Comparison of ENCODE assay signal across 21 cellular contexts in the genomic region with DNA sequence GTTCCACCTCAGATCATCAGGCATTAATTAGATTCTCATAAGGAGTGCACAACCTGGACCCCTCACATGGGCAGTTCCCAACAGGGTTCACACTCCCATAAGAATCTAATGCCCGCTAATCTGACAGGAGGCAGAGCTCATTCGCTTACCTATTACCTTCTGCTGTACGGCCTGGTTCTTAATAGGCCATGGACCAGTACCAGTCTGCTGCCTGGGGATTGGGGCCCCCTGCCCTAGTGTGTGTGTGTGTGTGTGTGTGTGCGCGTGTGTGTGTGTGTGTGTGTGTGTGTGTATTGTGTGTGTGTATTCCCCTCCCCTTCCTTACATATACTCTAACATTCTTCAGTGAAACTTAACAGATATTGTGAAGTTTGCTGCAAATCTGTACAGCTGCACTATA.
DNase-seq lines count a peak whose midpoint lies in the region; ATAC-seq, FAIRE-seq and TF ChIP-seq lines count a peak whose summit lies in the region.
"Had no signal": no experiment of that assay in that cellular context is flagged by ENCODE, and none has a peak within 500 bp of the region (broad histone marks: within the 10 kb centered on the region; RNA-seq: fewer than 3 reads in every experiment).

No MANE protein-coding gene starts in this region.

- H3K27me3 ChIP-seq in aorta (ENCODE audit: control insufficient read depth in 1 of 2, insufficient read depth in 2 of 2, low read length in 1 of 2) = no peaks in the 10 kb centered on the region
- H3K27me3 ChIP-seq: MG63 had no signal

- TF ChIP-seq POLR2A in GM12891 (IDR thresholded peaks at IDR 0.05; ENCODE audit: low read depth, low read length) = no peak

- H3K4me1 Mint-ChIP-seq in nephron progenitor cell = peaks cover 72% of the 10 kb centered on the region

- H3K27ac ChIP-seq in 22Rv1 (peak overlapping the region; percentile 90), kidney (ENCODE audit: low read depth in 2 of 2, low read length in 2 of 2) (peak overlapping the region; percentile 75 to 79), aorta (ENCODE audit: low read depth in 1 of 2, low read length in 2 of 2) (no peak overlapping the region)
- H3K27ac ChIP-seq: A549, GM23248 had no signal

- H3K9ac ChIP-seq in kidney (ENCODE audit: low read length in 2 of 2) = peak overlapping the region in 1 of 2 donors; percentile 44
- H3K9ac ChIP-seq: GM23248 had no signal

- 95 to 97% methylated on average over 5 of the region's 5 CpGs for WGBS in aorta, 2 donors

- H3K36me3 Mint-ChIP-seq in nephron progenitor cell (ENCODE audit: low read depth) = no peaks in the 10 kb centered on the region
- H3K36me3 Mint-ChIP-seq: CD4-positive, CD25-positive, alpha-beta regulatory T cell had no signal

- H3K36me3 ChIP-seq in kidney (ENCODE audit: control insufficient read depth in 1 of 2, insufficient read depth in 2 of 2, low read length in 2 of 2) (no peaks in the 10 kb centered on the region), aorta (ENCODE audit: control insufficient read depth in 1 of 2, insufficient read depth in 2 of 2, low read length in 1 of 2) (no peaks in the 10 kb centered on the region)
- H3K36me3 ChIP-seq: MG63 had no signal

- H3K4me3 ChIP-seq in kidney (ENCODE audit: low read length in 2 of 2) = no peak overlapping the region
- H3K4me3 ChIP-seq in aorta (ENCODE audit: low read length in 2 of 2) = no peak overlapping the region
- H3K4me3 ChIP-seq: A549, GM23248, MG63, SK-N-MC had no signal

- H3K27ac Mint-ChIP-seq in nephron progenitor cell = peak overlapping the region; percentile 98

- H3K9me3 ChIP-seq in kidney (ENCODE audit: control insufficient read depth in 1 of 2, low read length in 2 of 2) = no peaks in the 10 kb centered on the region
- H3K9me3 ChIP-seq in aorta (ENCODE audit: control insufficient read depth, low read length) = no peaks in the 10 kb centered on the region
- H3K9me3 ChIP-seq: A549, MG63 had no signal

- H3K9me3 Mint-ChIP-seq in nephron progenitor cell = no peaks in the 10 kb centered on the region

- DNase-seq in GM12891 (ENCODE audit: insufficient read length, low spot score) = no peak
- DNase-seq in kidney = no peak
- no peak for DNase-seq in nephron progenitor cell
- DNase-seq in aorta = no peak
- DNase-seq in OCI-M1 (lab: John Stamatoyannopoulos, UW) = no peak
- DNase-seq in GOT3 (lab: John Stamatoyannopoulos, UW) = no peak
- DNase-seq: CD4-positive, CD25-positive, alpha-beta regulatory T cell; DMS79; GM23248; MG63; NCI-H1092 treated with DMSO at 0.1 percent for 48 hours; NCI-H2081 treated with DMSO at 0.1 percent for 48 hours; NCI-H510A; NCI-H774; Right ventricle myocardium superior had no signal

- intact Hi-C loops in kidney (cut with DNase I) = no loop called here
- intact Hi-C loops in aorta (cut with DNase I) = no loop called here

- ATAC-seq in aorta (ENCODE audit: low FRiP score) (no peak), GM19452 (IDR thresholded peaks at IDR 0.05; ENCODE audit: unreplicated experiment) (no peak)
- ATAC-seq: A549, HCT116 had no signal

- peak overlapping the region; percentile 19 for H3K4me3 Mint-ChIP-seq in nephron progenitor cell
- H3K4me3 Mint-ChIP-seq: CD4-positive, CD25-positive, alpha-beta regulatory T cell had no signal

- peaks cover 4% of the 10 kb centered on the region for H3K27me3 Mint-ChIP-seq in nephron progenitor cell (ENCODE audit: low read depth, poor library complexity)

- TF ChIP-seq CTCF in 22Rv1 (IDR thresholded peaks at IDR 0.05) = no peak
- no peak for TF ChIP-seq CTCF in kidney (IDR thresholded peaks at IDR 0.05; ENCODE audit: borderline replicate concordance, extremely low read depth, insufficient read depth)
- TF ChIP-seq CTCF in nephron progenitor cell (IDR thresholded peaks at IDR 0.05) = no peak

- peak; percentile 61 for FAIRE-seq in GM12891 (lab: Jason Lieb, UNC)
- no peak for FAIRE-seq in kidney (lab: Jason Lieb, UNC)
- FAIRE-seq: A549, RCC 7860 had no signal

- peaks cover 6 to 45% of the 10 kb centered on the region in 2 donors for H3K4me1 ChIP-seq in kidney (ENCODE audit: control insufficient read depth in 1 of 2, insufficient read depth in 1 of 2, low read depth in 1 of 2, low read length in 2 of 2)
- peaks cover 0 to 4% of the 10 kb centered on the region in 2 donors for H3K4me1 ChIP-seq in aorta (ENCODE audit: control insufficient read depth in 1 of 2, insufficient read depth in 2 of 2, low read length in 2 of 2)

TF ChIP-seq in GM12891, 5 proteins besides CTCF, POLR2A, EP300 and RAD21:
- TF ChIP-seq POU2F2 (IDR thresholded peaks at IDR 0.05; ENCODE audit: low read depth, low read length) (no peak), PAX5 (IDR thresholded peaks at IDR 0.05; ENCODE audit: insufficient read depth, low read length, severe bottlenecking) (no peak), TAF1 (IDR thresholded peaks at IDR 0.05; ENCODE audit: low read depth, low read length) (no peak), POLR2AphosphoS5 (IDR thresholded peaks at IDR 0.05; ENCODE audit: low read depth, low read length) (no peak), SPI1 (IDR thresholded peaks at IDR 0.05; ENCODE audit: low read depth, low read length) (no peak)

Comparison
In these comparisons a context has a peak if more than half of its experiments do, and no peak if none do; other contexts are left out.
1. H3K27ac ChIP-seq: peak in 22Rv1 (single experiment) and kidney (2 of 2); none in aorta (0 of 2).